ENCODE assay signal across 8 cellular contexts in the genomic region with DNA sequence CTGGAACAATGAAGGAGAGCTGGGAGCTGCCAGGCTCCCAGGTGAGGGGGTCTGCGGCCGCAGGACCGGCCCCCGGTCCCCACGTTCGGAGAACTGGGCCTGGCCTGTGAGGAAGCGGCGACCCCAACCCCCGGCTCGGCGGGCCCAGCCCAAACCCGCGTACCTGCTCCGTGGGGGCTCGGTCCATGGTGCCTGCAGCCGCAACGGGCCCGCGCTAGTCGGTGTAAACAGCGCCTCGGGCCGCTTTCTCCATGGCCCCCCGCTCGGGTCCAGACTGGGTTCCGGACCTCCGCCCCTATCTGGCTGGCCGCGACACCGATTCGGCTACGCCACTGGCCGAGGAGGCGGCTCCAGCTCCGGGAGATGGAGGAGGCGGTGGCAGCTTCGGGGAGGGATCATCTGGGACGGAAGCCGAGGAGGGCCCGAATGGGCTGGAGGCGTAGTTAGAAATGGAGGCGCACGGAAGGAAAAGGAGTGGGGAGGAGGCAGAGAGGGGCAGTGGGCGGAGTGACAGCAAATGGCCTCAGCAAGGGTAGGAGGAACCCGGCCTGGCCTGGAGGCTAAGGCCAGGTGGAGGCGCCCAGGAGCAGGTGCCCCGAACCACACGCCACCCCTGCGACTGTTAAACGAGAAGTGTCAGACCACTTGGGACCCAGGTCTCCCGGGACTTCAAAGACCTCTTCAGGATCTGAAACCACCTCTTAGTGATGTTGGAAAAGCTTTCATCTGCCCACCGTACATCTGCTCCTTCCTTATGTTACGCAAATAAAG. TPM values are rescaled to one million over a fixed set of nuclear protein-coding genes. Genes with fewer than 3 reads are reported as not detected.
DNase-seq lines count a peak whose midpoint lies in the region; ATAC-seq and TF ChIP-seq lines count a peak whose summit lies in the region.

A gene with protein sequence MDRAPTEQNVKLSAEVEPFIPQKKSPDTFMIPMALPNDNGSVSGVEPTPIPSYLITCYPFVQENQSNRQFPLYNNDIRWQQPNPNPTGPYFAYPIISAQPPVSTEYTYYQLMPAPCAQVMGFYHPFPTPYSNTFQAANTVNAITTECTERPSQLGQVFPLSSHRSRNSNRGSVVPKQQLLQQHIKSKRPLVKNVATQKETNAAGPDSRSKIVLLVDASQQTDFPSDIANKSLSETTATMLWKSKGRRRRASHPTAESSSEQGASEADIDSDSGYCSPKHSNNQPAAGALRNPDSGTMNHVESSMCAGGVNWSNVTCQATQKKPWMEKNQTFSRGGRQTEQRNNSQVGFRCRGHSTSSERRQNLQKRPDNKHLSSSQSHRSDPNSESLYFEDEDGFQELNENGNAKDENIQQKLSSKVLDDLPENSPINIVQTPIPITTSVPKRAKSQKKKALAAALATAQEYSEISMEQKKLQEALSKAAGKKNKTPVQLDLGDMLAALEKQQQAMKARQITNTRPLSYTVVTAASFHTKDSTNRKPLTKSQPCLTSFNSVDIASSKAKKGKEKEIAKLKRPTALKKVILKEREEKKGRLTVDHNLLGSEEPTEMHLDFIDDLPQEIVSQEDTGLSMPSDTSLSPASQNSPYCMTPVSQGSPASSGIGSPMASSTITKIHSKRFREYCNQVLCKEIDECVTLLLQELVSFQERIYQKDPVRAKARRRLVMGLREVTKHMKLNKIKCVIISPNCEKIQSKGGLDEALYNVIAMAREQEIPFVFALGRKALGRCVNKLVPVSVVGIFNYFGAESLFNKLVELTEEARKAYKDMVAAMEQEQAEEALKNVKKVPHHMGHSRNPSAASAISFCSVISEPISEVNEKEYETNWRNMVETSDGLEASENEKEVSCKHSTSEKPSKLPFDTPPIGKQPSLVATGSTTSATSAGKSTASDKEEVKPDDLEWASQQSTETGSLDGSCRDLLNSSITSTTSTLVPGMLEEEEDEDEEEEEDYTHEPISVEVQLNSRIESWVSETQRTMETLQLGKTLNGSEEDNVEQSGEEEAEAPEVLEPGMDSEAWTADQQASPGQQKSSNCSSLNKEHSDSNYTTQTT (minus strand): TSS at position 334 of the 771 bp plus-strand sequence. CDS start 147 bp downstream, at position 187.

- peaks cover 4% of the 10 kb centered on the region; the same call in 1 of the 2 replicates for H3K9me3 ChIP-seq in ES-I3 (ENCODE audit: control insufficient read depth, insufficient read depth, low read length)

- peaks cover 17% of the 10 kb centered on the region for H3K4me1 Mint-ChIP-seq in nephron progenitor cell
- H3K4me1 Mint-ChIP-seq in stimulated activated naive CD8-positive, alpha-beta T cell treated with anti-CD3 and anti-CD28 coated beads, Interleukin-15, amount 100 ng/mL, for 72 hours, result peaks cover 26% of the 10 kb centered on the region

- H3K27me3 Mint-ChIP-seq in nephron progenitor cell (ENCODE audit: low read depth, poor library complexity), result peaks cover 6% of the 10 kb centered on the region
- H3K27me3 Mint-ChIP-seq in stimulated activated naive CD8-positive, alpha-beta T cell treated with anti-CD3 and anti-CD28 coated beads, Interleukin-15, amount 100 ng/mL, for 72 hours, result no peaks in the 10 kb centered on the region

- no peaks in the 10 kb centered on the region for H3K36me3 ChIP-seq in ES-I3 (ENCODE audit: insufficient read depth, low read length)

- H3K9me3 Mint-ChIP-seq in nephron progenitor cell, result peaks cover 17% of the 10 kb centered on the region
- H3K9me3 Mint-ChIP-seq in stimulated activated naive CD8-positive, alpha-beta T cell treated with anti-CD3 and anti-CD28 coated beads, Interleukin-15, amount 100 ng/mL, for 72 hours, result peaks cover 0 to 4% of the 10 kb centered on the region in 2 donors

- peak; percentile 54 for TF ChIP-seq POLR2A in Raji (IDR thresholded peaks at IDR 0.05; ENCODE audit: insufficient read depth, low read depth, low read length)

- H3K4me3 Mint-ChIP-seq in nephron progenitor cell, result peak within 1 kb of the TSS; percentile 99
- H3K4me3 Mint-ChIP-seq in stimulated activated naive CD8-positive, alpha-beta T cell treated with anti-CD3 and anti-CD28 coated beads, Interleukin-15, amount 100 ng/mL, for 72 hours, result peak within 1 kb of the TSS; percentile 98 to 99

- H3K4me3 ChIP-seq in LNCaP clone FGC (ENCODE audit: low read depth, low read length) (peak within 1 kb of the TSS; percentile 83), fibroblast of the aortic adventitia (ENCODE audit: low read depth, low read length) (peak within 1 kb of the TSS; percentile 94)

- peak; percentile 93 for DNase-seq in H4 (ENCODE audit: low spot score)
- peak; percentile 83 for DNase-seq in LNCaP clone FGC (ENCODE audit: low read depth)
- peak; percentile 86 for DNase-seq in activated effector memory CD4-positive, alpha-beta T cell treated with Interleukin-2 at 50 U/mL for 16 hours
- peak; percentile 93 for DNase-seq in fibroblast of the aortic adventitia (ENCODE audit: low read depth)
- DNase-seq in nephron progenitor cell, result peak; percentile 91
- DNase-seq in stimulated activated naive CD8-positive, alpha-beta T cell treated with anti-CD3 and anti-CD28 coated beads, Interleukin-15, amount 100 ng/mL, for 72 hours, result peak; percentile 85 to 92

- peaks cover 4% of the 10 kb centered on the region; the same call in 1 of the 2 replicates for H3K4me1 ChIP-seq in ES-I3 (ENCODE audit: insufficient read depth, low read length)

- TF ChIP-seq CTCF in LNCaP clone FGC (IDR thresholded peaks at IDR 0.05; ENCODE audit: control insufficient read depth, extremely low read depth, insufficient read depth), result peak; percentile 37
- TF ChIP-seq CTCF in fibroblast of the aortic adventitia (IDR thresholded peaks at IDR 0.05; ENCODE audit: insufficient read depth, low read length), result no peak
- TF ChIP-seq CTCF in nephron progenitor cell (IDR thresholded peaks at IDR 0.05), result no peak

- peak within 1 kb of the TSS; percentile 99 for H3K27ac Mint-ChIP-seq in nephron progenitor cell
- H3K27ac Mint-ChIP-seq in stimulated activated naive CD8-positive, alpha-beta T cell treated with anti-CD3 and anti-CD28 coated beads, Interleukin-15, amount 100 ng/mL, for 72 hours, result peak within 1 kb of the TSS; percentile 93 to 97

- peak; percentile 96 for ATAC-seq in stimulated activated naive CD8-positive, alpha-beta T cell treated with anti-CD3 and anti-CD28 coated beads, Interleukin-15, amount 100 ng/mL, for 72 hours

- peak within 1 kb of the TSS; percentile 94 for H3K9ac ChIP-seq in ES-I3 (ENCODE audit: low read depth, low read length)

- peaks cover 12% of the 10 kb centered on the region for H3K36me3 Mint-ChIP-seq in nephron progenitor cell (ENCODE audit: low read depth)

RNA-seq across cellular contexts. Expression of the gene that starts here (rescaled TPM):
- 15.3 and 16.0 TPM in 2 replicates for total RNA-seq in H4 (2014; rRNA removed; shearing (Covaris generic))
- 45.7 and 48.9 TPM in 2 replicates for total RNA-seq in fibroblast of the aortic adventitia (ENCODE audit: low replicate concordance)

Comparison
In these comparisons a context has a peak if more than half of its experiments do, and no peak if none do; other contexts are left out.
1. Peak in every context shown above with its lines: DNase-seq, ATAC-seq and H3K4me3 ChIP-seq.